ENCODE assay signal across 8 cellular contexts in genomic region chr3:49007068-49007770, GRCh38.
DNase-seq lines count a peak whose midpoint lies in the region; ATAC-seq and TF ChIP-seq lines count a peak whose summit lies in the region.

A gene with protein sequence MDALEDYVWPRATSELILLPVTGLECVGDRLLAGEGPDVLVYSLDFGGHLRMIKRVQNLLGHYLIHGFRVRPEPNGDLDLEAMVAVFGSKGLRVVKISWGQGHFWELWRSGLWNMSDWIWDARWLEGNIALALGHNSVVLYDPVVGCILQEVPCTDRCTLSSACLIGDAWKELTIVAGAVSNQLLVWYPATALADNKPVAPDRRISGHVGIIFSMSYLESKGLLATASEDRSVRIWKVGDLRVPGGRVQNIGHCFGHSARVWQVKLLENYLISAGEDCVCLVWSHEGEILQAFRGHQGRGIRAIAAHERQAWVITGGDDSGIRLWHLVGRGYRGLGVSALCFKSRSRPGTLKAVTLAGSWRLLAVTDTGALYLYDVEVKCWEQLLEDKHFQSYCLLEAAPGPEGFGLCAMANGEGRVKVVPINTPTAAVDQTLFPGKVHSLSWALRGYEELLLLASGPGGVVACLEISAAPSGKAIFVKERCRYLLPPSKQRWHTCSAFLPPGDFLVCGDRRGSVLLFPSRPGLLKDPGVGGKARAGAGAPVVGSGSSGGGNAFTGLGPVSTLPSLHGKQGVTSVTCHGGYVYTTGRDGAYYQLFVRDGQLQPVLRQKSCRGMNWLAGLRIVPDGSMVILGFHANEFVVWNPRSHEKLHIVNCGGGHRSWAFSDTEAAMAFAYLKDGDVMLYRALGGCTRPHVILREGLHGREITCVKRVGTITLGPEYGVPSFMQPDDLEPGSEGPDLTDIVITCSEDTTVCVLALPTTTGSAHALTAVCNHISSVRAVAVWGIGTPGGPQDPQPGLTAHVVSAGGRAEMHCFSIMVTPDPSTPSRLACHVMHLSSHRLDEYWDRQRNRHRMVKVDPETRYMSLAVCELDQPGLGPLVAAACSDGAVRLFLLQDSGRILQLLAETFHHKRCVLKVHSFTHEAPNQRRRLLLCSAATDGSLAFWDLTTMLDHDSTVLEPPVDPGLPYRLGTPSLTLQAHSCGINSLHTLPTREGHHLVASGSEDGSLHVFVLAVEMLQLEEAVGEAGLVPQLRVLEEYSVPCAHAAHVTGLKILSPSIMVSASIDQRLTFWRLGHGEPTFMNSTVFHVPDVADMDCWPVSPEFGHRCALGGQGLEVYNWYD (plus strand): TSS chr3:49007391. CDS start chr3:49007432, 41 bp downstream.

- peak within 1 kb of the TSS; percentile 75 for H3K4me3 ChIP-seq in AG10803 (ENCODE audit: low read length)

- TF ChIP-seq CTCF in AG10803 (conservative IDR thresholded peaks at IDR 0.05; ENCODE audit: low read length): peak; percentile 44

- DNase-seq in AG10803 (ENCODE audit: low read depth) (peak; percentile 97), NCI-H345 (lab: John Stamatoyannopoulos, UW) (peak; percentile 96), iris pigment epithelial cell (ENCODE audit: low read depth) (peak; percentile 98)
- peak; percentile 91 to 95 (median 94) for DNase-seq in activated CD4-positive, CD25-positive, alpha-beta regulatory T cell (lab: John Stamatoyannopoulos, UW)
- peak; percentile 97 for DNase-seq in central memory CD4-positive, alpha-beta T cell
- DNase-seq in stimulated activated CD4-positive, alpha-beta T cell treated with anti-CD3 and anti-CD28 coated beads, Interleukin-12 subunit alpha, Interleukin-12 subunit beta, amount 100 ng/mL, for 24 hours (ENCODE audit: low read depth in 2 of 2): peak; percentile 96 to 97

- ATAC-seq in GM19023 (IDR thresholded peaks at IDR 0.05; ENCODE audit: unreplicated experiment) (peak; percentile 89), HG03280 (IDR thresholded peaks at IDR 0.05; ENCODE audit: unreplicated experiment) (peak; percentile 86)

Comparison
In these comparisons a context has a peak if more than half of its experiments do, and no peak if none do; other contexts are left out.
1. Peak in every context shown above with its lines: DNase-seq, ATAC-seq and H3K4me3 ChIP-seq.